Comparison of ENCODE assay signal across 10 cellular contexts in the genomic region with DNA sequence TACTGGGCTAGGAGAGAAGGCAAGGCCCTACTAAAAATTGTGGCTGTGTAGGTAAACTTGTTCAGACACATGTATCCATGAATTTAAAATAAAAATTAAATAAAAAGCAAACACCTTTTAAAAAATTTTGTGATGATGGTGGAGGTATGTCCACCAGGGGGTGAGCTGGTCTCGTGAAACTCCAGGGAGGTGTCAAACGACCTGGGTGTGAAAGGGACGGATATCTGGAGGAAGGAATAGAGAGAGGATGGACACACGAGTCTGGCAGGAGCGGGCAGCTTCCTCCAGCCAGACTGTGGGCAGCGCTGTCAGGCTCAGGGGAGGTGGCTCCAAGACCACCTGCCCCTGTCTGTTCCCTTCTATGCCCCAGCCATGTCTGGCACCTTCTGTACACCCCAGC. TPM values are rescaled to one million over a fixed set of nuclear protein-coding genes. Genes with fewer than 3 reads are reported as not detected.
DNase-seq lines count a peak whose midpoint lies in the region; ATAC-seq and TF ChIP-seq lines count a peak whose summit lies in the region.
"Had no signal": no experiment of that assay in that cellular context is flagged by ENCODE, and none has a peak within 500 bp of the region (broad histone marks: within the 10 kb centered on the region; RNA-seq: fewer than 3 reads in every experiment).

No MANE protein-coding gene starts in this region.

- peaks cover 14% of the 10 kb centered on the region for H3K9me2 ChIP-seq in GM23338 (ENCODE audit: insufficient read depth)

- H3K9me3 Mint-ChIP-seq in GM23338, result peaks cover 8% of the 10 kb centered on the region; the same call in 2 of the 3 replicates

- peak; percentile 57 for DNase-seq in GM23338 (ENCODE audit: low spot score)
- peak; percentile 27 for DNase-seq in M059J (ENCODE audit: low read depth)
- DNase-seq in dermis blood vessel endothelial cell, result peak; percentile 65
- DNase-seq in mucosa of descending colon, result peak in 2 of 3 donors; percentile 55 to 76
- DNase-seq in superior temporal gyrus (ENCODE audit: extremely low spot score), result no peak
- DNase-seq: NCI-H1105 treated with DMSO at 0.1 percent for 48 hours had no signal

- no peaks in the 10 kb centered on the region for H3K9me3 ChIP-seq in mucosa of descending colon

- ATAC-seq in GM23338 (peak; percentile 66), mucosa of descending colon (peak; percentile 93), GM18520 (IDR thresholded peaks at IDR 0.05; ENCODE audit: unreplicated experiment) (no peak), HG03045 (IDR thresholded peaks at IDR 0.05; ENCODE audit: unreplicated experiment) (no peak)

- no peaks in the 10 kb centered on the region for H3K36me3 ChIP-seq in GM23338 (ENCODE audit: insufficient read depth)
- no peaks in the 10 kb centered on the region for H3K36me3 ChIP-seq in mucosa of descending colon (ENCODE audit: low read depth)

- peaks cover 6% of the 10 kb centered on the region for H3K27me3 Mint-ChIP-seq in GM23338 (ENCODE audit: insufficient read depth, low read depth, poor library complexity)

- TF ChIP-seq CTCF in GM23338 (conservative IDR thresholded peaks at IDR 0.05; ENCODE audit: low read depth in 2 of 2) (peak; percentile 61 to 62), mucosa of descending colon (IDR thresholded peaks at IDR 0.05) (no peak)

- H3K27ac ChIP-seq in GM23338 (ENCODE audit: low read depth), result no peak overlapping the region
- H3K27ac ChIP-seq: RWPE1 had no signal

- H3K4me2 ChIP-seq in GM23338, result no peak overlapping the region

- no peaks in the 10 kb centered on the region for H4K20me1 ChIP-seq in GM23338 (replicated peaks; ENCODE audit: insufficient read depth)

- no peaks in the 10 kb centered on the region for H3K79me2 ChIP-seq in GM23338 (replicated peaks; ENCODE audit: insufficient read depth)

- H3K4me1 Mint-ChIP-seq in GM23338, result peaks cover 2% of the 10 kb centered on the region; the same call in 1 of the 3 replicates

- H3K4me3 ChIP-seq in GM23338 (no peak overlapping the region), mucosa of descending colon (no peak overlapping the region)

- H3K4me1 ChIP-seq in GM23338 (ENCODE audit: insufficient read depth) (no peaks in the 10 kb centered on the region), mucosa of descending colon (ENCODE audit: low read depth) (no peaks in the 10 kb centered on the region)

- H3K4me3 Mint-ChIP-seq in GM23338, result no peak overlapping the region

- no peaks in the 10 kb centered on the region for H3F3A ChIP-seq in GM23338 (replicated peaks; ENCODE audit: low read depth)

- intact Hi-C loops in mucosa of descending colon (cut with DNase I, micrococcal nuclease), result loop anchor here in 1 of 2 donors (5.0 kb wide), 1 partner anchor 42 kb away; no protein-coding TSS in a partner anchor

- H3K36me3 Mint-ChIP-seq in GM23338 (ENCODE audit: low read depth), result no peaks in the 10 kb centered on the region; the same call in 2 of the 3 replicates

- no peak overlapping the region for H3K27ac Mint-ChIP-seq in GM23338

- H3K27me3 ChIP-seq in GM23338 (ENCODE audit: insufficient read depth), result no peaks in the 10 kb centered on the region

- no peak overlapping the region for H2AFZ ChIP-seq in GM23338

TF ChIP-seq in GM23338, 12 proteins besides CTCF, POLR2A, EP300 and RAD21:
- TF ChIP-seq, protein P1, sequence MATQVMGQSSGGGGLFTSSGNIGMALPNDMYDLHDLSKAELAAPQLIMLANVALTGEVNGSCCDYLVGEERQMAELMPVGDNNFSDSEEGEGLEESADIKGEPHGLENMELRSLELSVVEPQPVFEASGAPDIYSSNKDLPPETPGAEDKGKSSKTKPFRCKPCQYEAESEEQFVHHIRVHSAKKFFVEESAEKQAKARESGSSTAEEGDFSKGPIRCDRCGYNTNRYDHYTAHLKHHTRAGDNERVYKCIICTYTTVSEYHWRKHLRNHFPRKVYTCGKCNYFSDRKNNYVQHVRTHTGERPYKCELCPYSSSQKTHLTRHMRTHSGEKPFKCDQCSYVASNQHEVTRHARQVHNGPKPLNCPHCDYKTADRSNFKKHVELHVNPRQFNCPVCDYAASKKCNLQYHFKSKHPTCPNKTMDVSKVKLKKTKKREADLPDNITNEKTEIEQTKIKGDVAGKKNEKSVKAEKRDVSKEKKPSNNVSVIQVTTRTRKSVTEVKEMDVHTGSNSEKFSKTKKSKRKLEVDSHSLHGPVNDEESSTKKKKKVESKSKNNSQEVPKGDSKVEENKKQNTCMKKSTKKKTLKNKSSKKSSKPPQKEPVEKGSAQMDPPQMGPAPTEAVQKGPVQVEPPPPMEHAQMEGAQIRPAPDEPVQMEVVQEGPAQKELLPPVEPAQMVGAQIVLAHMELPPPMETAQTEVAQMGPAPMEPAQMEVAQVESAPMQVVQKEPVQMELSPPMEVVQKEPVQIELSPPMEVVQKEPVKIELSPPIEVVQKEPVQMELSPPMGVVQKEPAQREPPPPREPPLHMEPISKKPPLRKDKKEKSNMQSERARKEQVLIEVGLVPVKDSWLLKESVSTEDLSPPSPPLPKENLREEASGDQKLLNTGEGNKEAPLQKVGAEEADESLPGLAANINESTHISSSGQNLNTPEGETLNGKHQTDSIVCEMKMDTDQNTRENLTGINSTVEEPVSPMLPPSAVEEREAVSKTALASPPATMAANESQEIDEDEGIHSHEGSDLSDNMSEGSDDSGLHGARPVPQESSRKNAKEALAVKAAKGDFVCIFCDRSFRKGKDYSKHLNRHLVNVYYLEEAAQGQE (IDR thresholded peaks at IDR 0.05; ENCODE audit: unreplicated experiment), result no peak
- no peak for TF ChIP-seq JUNB (IDR thresholded peaks at IDR 0.05; ENCODE audit: unreplicated experiment)
- no peak for TF ChIP-seq ZNF114 (CRISPR knock-in tag; IDR thresholded peaks at IDR 0.05)

RNA-seq across cellular contexts. Expression of a gene that starts 34.8 kb away (rescaled TPM):
- total RNA-seq in GM23338 (2014; rRNA removed; shearing (Covaris generic)), result 0.03 TPM in 1 of 2 replicates, not detected in the other
- 0.05 TPM in 1 of 2 replicates, not detected in the other for polyA plus RNA-seq in GM23338 (2016; fragmentation: Nextera tagmentation; extraction: Ambion mirVana)
- 0.52 and 0.84 TPM in 2 replicates for total RNA-seq in M059J (2014; rRNA removed; shearing (Covaris generic))
- not detected in 2 replicates for total RNA-seq in dermis blood vessel endothelial cell
- 1,000 to 10,000 TPM in 1 of 3 donors, 100 to 1,000 TPM in 1, 10 to 100 TPM in 1; 37.2 to 2,543 (median 408) TPM for total RNA-seq in mucosa of descending colon
- total RNA-seq: posterior vena cava had no signal

Comparison
In these comparisons a context has a peak if more than half of its experiments do, and no peak if none do; other contexts are left out.
1. ATAC-seq: peak in GM23338 (single experiment) and mucosa of descending colon (single experiment); none in GM18520 (single experiment) and HG03045 (single experiment).
2. RNA of a gene that starts 34.8 kb away (total RNA-seq): 37.2 to 2,543 TPM in mucosa of descending colon; 0.52 to 0.84 TPM in M059J, 0.03 TPM in GM23338 and not detected in dermis blood vessel endothelial cell; every median in the first group is over 10 times any median in the second.